1 cellular context compared by ENCODE assay signal in genomic region chr12:5102261-5102789, GRCh38.
TF ChIP-seq lines count a peak whose summit lies in the region.

No MANE protein-coding gene starts in this region.

TF ChIP-seq in GM23338, 12 proteins besides CTCF, POLR2A, EP300 and RAD21 (continued from another document):
- TF ChIP-seq, protein P1, sequence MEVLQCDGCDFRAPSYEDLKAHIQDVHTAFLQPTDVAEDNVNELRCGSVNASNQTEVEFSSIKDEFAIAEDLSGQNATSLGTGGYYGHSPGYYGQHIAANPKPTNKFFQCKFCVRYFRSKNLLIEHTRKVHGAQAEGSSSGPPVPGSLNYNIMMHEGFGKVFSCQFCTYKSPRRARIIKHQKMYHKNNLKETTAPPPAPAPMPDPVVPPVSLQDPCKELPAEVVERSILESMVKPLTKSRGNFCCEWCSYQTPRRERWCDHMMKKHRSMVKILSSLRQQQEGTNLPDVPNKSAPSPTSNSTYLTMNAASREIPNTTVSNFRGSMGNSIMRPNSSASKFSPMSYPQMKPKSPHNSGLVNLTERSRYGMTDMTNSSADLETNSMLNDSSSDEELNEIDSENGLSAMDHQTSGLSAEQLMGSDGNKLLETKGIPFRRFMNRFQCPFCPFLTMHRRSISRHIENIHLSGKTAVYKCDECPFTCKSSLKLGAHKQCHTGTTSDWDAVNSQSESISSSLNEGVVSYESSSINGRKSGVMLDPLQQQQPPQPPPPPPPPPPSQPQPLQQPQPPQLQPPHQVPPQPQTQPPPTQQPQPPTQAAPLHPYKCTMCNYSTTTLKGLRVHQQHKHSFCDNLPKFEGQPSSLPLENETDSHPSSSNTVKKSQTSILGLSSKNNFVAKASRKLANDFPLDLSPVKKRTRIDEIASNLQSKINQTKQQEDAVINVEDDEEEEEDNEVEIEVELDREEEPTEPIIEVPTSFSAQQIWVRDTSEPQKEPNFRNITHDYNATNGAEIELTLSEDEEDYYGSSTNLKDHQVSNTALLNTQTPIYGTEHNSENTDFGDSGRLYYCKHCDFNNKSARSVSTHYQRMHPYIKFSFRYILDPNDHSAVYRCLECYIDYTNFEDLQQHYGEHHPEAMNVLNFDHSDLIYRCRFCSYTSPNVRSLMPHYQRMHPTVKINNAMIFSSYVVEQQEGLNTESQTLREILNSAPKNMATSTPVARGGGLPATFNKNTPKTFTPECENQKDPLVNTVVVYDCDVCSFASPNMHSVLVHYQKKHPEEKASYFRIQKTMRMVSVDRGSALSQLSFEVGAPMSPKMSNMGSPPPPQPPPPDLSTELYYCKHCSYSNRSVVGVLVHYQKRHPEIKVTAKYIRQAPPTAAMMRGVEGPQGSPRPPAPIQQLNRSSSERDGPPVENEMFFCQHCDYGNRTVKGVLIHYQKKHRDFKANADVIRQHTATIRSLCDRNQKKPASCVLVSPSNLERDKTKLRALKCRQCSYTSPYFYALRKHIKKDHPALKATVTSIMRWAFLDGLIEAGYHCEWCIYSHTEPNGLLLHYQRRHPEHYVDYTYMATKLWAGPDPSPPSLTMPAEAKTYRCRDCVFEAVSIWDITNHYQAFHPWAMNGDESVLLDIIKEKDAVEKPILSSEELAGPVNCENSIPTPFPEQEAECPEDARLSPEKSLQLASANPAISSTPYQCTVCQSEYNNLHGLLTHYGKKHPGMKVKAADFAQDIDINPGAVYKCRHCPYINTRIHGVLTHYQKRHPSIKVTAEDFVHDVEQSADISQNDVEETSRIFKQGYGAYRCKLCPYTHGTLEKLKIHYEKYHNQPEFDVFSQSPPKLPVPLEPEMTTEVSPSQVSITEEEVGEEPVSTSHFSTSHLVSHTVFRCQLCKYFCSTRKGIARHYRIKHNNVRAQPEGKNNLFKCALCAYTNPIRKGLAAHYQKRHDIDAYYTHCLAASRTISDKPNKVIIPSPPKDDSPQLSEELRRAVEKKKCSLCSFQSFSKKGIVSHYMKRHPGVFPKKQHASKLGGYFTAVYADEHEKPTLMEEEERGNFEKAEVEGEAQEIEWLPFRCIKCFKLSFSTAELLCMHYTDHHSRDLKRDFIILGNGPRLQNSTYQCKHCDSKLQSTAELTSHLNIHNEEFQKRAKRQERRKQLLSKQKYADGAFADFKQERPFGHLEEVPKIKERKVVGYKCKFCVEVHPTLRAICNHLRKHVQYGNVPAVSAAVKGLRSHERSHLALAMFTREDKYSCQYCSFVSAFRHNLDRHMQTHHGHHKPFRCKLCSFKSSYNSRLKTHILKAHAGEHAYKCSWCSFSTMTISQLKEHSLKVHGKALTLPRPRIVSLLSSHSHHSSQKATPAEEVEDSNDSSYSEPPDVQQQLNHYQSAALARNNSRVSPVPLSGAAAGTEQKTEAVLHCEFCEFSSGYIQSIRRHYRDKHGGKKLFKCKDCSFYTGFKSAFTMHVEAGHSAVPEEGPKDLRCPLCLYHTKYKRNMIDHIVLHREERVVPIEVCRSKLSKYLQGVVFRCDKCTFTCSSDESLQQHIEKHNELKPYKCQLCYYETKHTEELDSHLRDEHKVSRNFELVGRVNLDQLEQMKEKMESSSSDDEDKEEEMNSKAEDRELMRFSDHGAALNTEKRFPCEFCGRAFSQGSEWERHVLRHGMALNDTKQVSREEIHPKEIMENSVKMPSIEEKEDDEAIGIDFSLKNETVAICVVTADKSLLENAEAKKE (CRISPR knock-in tag; IDR thresholded peaks at IDR 0.05): no peak
- no peak for TF ChIP-seq ZNF331 (CRISPR knock-in tag; IDR thresholded peaks at IDR 0.05; ENCODE audit: low read depth)
